Comparison of ENCODE assay signal across 8 cellular contexts in genomic region chr13:106535552-106536243, GRCh38. TPM values are rescaled to one million over a fixed set of nuclear protein-coding genes. Genes with fewer than 3 reads are reported as not detected.
DNase-seq lines count a peak whose midpoint lies in the region; ATAC-seq and TF ChIP-seq lines count a peak whose summit lies in the region.

Gene EFNB2, minus strand, starts transcription at chr13:106535662. Its CDS starts 698 bp downstream, at chr13:106534964.

- peaks cover 9% of the 10 kb centered on the region for H3K36me3 Mint-ChIP-seq in mesothelial cell of epicardium

- in situ Hi-C loops in endometrial microvascular endothelial cells (cut with HindIII; ENCODE audit: inconsistent ontology term, low pct_unique_long_range_greater_than_20kb, low sequenced_read_pairs) = no loop called here

- TF ChIP-seq CTCF in mesothelial cell of epicardium (IDR thresholded peaks at IDR 0.05; ENCODE audit: unreplicated experiment) = no peak

- peak within 1 kb of the TSS; percentile 94 for H3K27ac Mint-ChIP-seq in mesothelial cell of epicardium

- peak; percentile 95 for ATAC-seq in GM19455 (IDR thresholded peaks at IDR 0.05; ENCODE audit: unreplicated experiment)
- peak; percentile 67 for ATAC-seq in HG03575 (IDR thresholded peaks at IDR 0.05; ENCODE audit: extremely low read depth, insufficient number of reproducible peaks, low FRiP score, unreplicated experiment)

- H3K27me3 Mint-ChIP-seq in mesothelial cell of epicardium (ENCODE audit: low read depth) = no peaks in the 10 kb centered on the region

- H3K4me3 Mint-ChIP-seq in mesothelial cell of epicardium = peak within 1 kb of the TSS; percentile 99

- peak; percentile 85 for DNase-seq in COLO829 (ENCODE audit: low spot score)
- peak; percentile 85 to 91 for DNase-seq in NOMO-1 (lab: John Stamatoyannopoulos, UW; ENCODE audit: unreplicated experiment in 2 of 2)
- DNase-seq in activated CD8-positive, alpha-beta memory T cell treated with anti-CD3 and anti-CD28 coated beads, Interleukin-2, amount 50 U/mL, for 4 hours = peak; percentile 87
- DNase-seq in mesothelial cell of epicardium (ENCODE audit: low spot score in 2 of 2, unreplicated experiment in 2 of 2) = peak; percentile 89 to 92
- peak; percentile 66 for DNase-seq in stimulated activated CD8-positive, alpha-beta memory T cell treated with anti-CD3 and anti-CD28 coated beads, Interleukin-15, amount 100 ng/mL, for 24 hours (ENCODE audit: low read depth)

- H3K4me1 Mint-ChIP-seq in mesothelial cell of epicardium = peaks cover 19% of the 10 kb centered on the region

- H3K9me3 Mint-ChIP-seq in mesothelial cell of epicardium = no peaks in the 10 kb centered on the region

RNA-seq across cellular contexts. Expression of gene EFNB2, which starts in this region (rescaled TPM):
- 29.5 TPM for total RNA-seq in endometrial microvascular endothelial cells (ENCODE audit: inconsistent ontology term)
- 197 to 211 TPM (median 202 TPM) in 3 replicates for total RNA-seq in mesothelial cell of epicardium

Comparison
In these comparisons a context has a peak if more than half of its experiments do, and no peak if none do; other contexts are left out.
1. Peak in every context shown above with its lines: DNase-seq and ATAC-seq.